In the genomic region with DNA sequence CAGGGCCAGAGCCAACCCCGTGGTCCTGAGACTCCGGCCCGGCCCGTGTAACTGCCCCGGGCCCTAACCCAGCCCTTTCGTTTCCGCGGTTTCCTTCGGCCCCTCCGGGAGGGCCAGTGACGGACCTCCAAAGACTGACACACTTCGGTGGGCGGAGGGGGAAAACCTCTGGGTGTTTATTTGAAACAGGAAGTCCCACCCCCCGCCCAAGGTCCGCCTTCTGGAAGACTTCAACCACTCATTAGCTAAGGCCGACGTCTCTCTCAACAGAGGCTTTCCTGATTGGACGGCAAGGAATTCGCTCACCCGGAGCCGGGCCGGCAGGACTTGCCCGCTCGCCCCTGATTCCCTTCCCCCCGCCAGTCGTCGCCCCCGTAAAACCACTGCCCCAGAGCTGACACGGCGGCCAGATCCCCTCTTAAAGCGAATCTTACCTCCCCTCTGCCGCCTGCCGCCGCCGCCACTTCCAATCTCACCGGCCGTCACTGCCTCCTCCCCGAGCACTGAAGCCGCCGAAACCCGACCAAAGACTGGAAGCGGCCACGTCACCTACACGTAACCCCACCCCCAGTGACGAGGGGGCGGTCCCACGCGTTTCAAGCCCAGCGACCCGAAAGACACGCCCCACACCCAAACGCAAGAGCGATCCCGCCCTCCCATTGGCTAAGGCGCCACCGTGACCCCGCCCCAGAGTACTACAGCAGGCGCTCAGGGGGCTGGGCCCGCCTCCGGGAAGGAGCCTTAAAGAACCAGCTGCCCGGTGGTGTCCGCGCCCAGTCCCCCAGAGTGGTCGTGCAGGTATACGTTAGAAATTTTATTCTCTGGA, we compare ENCODE assay signal across 8 cellular contexts. TPM values are rescaled to one million over a fixed set of nuclear protein-coding genes. Genes with fewer than 3 reads are reported as not detected.
DNase-seq lines count a peak whose midpoint lies in the region; ATAC-seq, FAIRE-seq and TF ChIP-seq lines count a peak whose summit lies in the region.

A gene with protein sequence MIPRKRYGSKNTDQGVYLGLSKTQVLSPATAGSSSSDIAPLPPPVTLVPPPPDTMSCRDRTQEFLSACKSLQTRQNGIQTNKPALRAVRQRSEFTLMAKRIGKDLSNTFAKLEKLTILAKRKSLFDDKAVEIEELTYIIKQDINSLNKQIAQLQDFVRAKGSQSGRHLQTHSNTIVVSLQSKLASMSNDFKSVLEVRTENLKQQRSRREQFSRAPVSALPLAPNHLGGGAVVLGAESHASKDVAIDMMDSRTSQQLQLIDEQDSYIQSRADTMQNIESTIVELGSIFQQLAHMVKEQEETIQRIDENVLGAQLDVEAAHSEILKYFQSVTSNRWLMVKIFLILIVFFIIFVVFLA (minus strand): TSS at position 532 of the 826 bp plus-strand sequence. CDS start 808 bp downstream, outside the sequence.

- H2AFZ ChIP-seq in astrocyte (ENCODE audit: low read depth, low read length): peak within 1 kb of the TSS; percentile 66

- TF ChIP-seq POLR2A in GM18505 (IDR thresholded peaks at IDR 0.05; ENCODE audit: borderline replicate concordance, extremely low read depth, insufficient read depth, insufficient read length): peak; percentile 81
- TF ChIP-seq POLR2A in vagina (IDR thresholded peaks at IDR 0.05): peak; percentile 44 to 66

- H3K9me3 ChIP-seq in astrocyte (ENCODE audit: insufficient read depth, low read depth, low read length) (no peaks in the 10 kb centered on the region), right cardiac atrium (ENCODE audit: control insufficient read depth, low read length) (no peaks in the 10 kb centered on the region), vagina (no peaks in the 10 kb centered on the region)

- peak; percentile 97 for DNase-seq in NCI-H2029 (lab: John Stamatoyannopoulos, UW)
- DNase-seq in T-helper 22 cell (ENCODE audit: low read depth): peak; percentile 98
- DNase-seq in astrocyte (ENCODE audit: low read depth): peak; percentile 97
- peak; percentile 100 for DNase-seq in right cardiac atrium
- DNase-seq in putamen (ENCODE audit: low spot score): peak; percentile 99
- peak; percentile 99 for DNase-seq in vagina (ENCODE audit: extremely low spot score in 2 of 2)

- WGBS in right cardiac atrium: under 1% methylated on average over 65 of the region's 65 CpGs

- ATAC-seq in GM18505 (IDR thresholded peaks at IDR 0.05; ENCODE audit: unreplicated experiment) (peak; percentile 83), HG02973 (IDR thresholded peaks at IDR 0.05; ENCODE audit: unreplicated experiment) (peak; percentile 75), right cardiac atrium (peak; percentile 98)

- peaks cover 5% of the 10 kb centered on the region for H3K4me1 Mint-ChIP-seq in astrocyte (ENCODE audit: low read depth, unreplicated experiment)

- H3K27ac Mint-ChIP-seq in astrocyte (ENCODE audit: unreplicated experiment): peak within 1 kb of the TSS; percentile 100

- peaks cover 22% of the 10 kb centered on the region for H3K36me3 Mint-ChIP-seq in astrocyte (ENCODE audit: low read depth, unreplicated experiment)

- no peaks in the 10 kb centered on the region for H3K27me3 ChIP-seq in astrocyte (ENCODE audit: insufficient read depth, low read length)
- no peaks in the 10 kb centered on the region for H3K27me3 ChIP-seq in right cardiac atrium (ENCODE audit: control insufficient read depth, insufficient read depth)
- H3K27me3 ChIP-seq in vagina: no peaks in the 10 kb centered on the region

- peaks cover 69% of the 10 kb centered on the region for H4K20me1 ChIP-seq in astrocyte (ENCODE audit: insufficient read depth, low read length)

- TF ChIP-seq CTCF in astrocyte (IDR thresholded peaks at IDR 0.05; ENCODE audit: insufficient read depth, low read depth, low read length) (no peak), vagina (IDR thresholded peaks at IDR 0.05) (no peak)

- H3K9me3 Mint-ChIP-seq in astrocyte (ENCODE audit: unreplicated experiment): no peaks in the 10 kb centered on the region

- H3K4me3 ChIP-seq in astrocyte (ENCODE audit: insufficient read depth, low read depth, low read length) (peak within 1 kb of the TSS; percentile 75), right cardiac atrium (ENCODE audit: low read length) (peak within 1 kb of the TSS; percentile 86), vagina (peak within 1 kb of the TSS; percentile 96 to 99)

- H3K27ac ChIP-seq in astrocyte (ENCODE audit: low read depth, low read length) (peak within 1 kb of the TSS; percentile 98), right cardiac atrium (ENCODE audit: low read length) (peak within 1 kb of the TSS; percentile 96), vagina (peak within 1 kb of the TSS; percentile 94)

- peak within 1 kb of the TSS; percentile 94 for H3K9ac ChIP-seq in astrocyte (ENCODE audit: low read length)

- FAIRE-seq in astrocyte (lab: Jason Lieb, UNC): no peak

- intact Hi-C loops in right cardiac atrium (cut with DNase I): loop anchor here in 1 of 4 donors (5.0 kb wide), 1 partner anchor 39 kb away; a partner anchor contains a TSS
- intact Hi-C loops in vagina (cut with DNase I): loop anchor here (10.0 kb wide), 1 partner anchor 47 kb away; a partner anchor contains a TSS

- no peaks in the 10 kb centered on the region for H3K27me3 Mint-ChIP-seq in astrocyte (ENCODE audit: low read depth, unreplicated experiment)

- peaks cover 20% of the 10 kb centered on the region for H3K4me1 ChIP-seq in astrocyte (ENCODE audit: insufficient read depth, low read length)
- peaks cover 9% of the 10 kb centered on the region for H3K4me1 ChIP-seq in right cardiac atrium (ENCODE audit: control insufficient read depth, insufficient read depth, low read length)
- H3K4me1 ChIP-seq in vagina: peaks cover 55% of the 10 kb centered on the region

- peaks cover 86% of the 10 kb centered on the region for H3K79me2 ChIP-seq in astrocyte (ENCODE audit: insufficient read depth, low read length)

- H3K4me2 ChIP-seq in astrocyte (ENCODE audit: low read length): peak within 1 kb of the TSS; percentile 94

- H3K36me3 ChIP-seq in astrocyte (ENCODE audit: insufficient read depth, low read length): peaks cover 33% of the 10 kb centered on the region
- peaks cover 0 to 21% of the 10 kb centered on the region in 2 donors for H3K36me3 ChIP-seq in vagina

- peak within 1 kb of the TSS; percentile 98 for H3K4me3 Mint-ChIP-seq in astrocyte (ENCODE audit: unreplicated experiment)

RNA-seq across cellular contexts. Expression of the gene that starts here (rescaled TPM):
- 44.2 and 45.7 TPM in 2 replicates for total RNA-seq in astrocyte
- total RNA-seq in right cardiac atrium: 10 to 100 TPM; 20.1 to 27.8 (median 21.8) TPM
- 14.4 TPM for polyA plus RNA-seq in right cardiac atrium
- total RNA-seq in vagina: 35.6 TPM

Comparison
In these comparisons a context has a peak if more than half of its experiments do, and no peak if none do; other contexts are left out.
1. Peak in every context shown above with its lines: DNase-seq, ATAC-seq, H3K4me3 ChIP-seq and H3K27ac ChIP-seq.